Comparison of ENCODE assay signal across 1 cellular context in the genomic region with DNA sequence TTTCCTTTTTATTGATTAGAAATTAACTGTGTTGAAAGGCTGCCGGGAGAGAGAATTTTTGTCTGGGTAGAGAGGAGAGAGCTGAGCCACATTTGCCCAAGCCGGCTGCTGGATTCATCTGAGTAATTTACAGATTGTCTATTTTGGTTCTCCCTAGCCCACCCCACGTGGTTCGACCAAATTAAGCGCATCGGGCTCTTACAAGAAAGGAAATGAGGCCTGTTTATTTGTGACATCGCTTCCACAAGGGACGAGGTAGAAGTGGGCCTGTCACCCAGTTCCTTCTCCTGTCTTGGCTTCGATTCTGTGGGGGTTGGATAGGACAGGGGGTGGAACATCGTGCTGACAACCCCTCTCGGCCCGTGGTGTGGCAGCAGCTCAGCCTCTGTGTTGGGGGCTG.
TF ChIP-seq lines count a peak whose summit lies in the region.

No MANE protein-coding gene starts in this region.

TF ChIP-seq in IMR-90, 13 proteins besides CTCF, POLR2A, EP300 and RAD21 (continued from another document):
- TF ChIP-seq BHLHE40 (IDR thresholded peaks at IDR 0.05; ENCODE audit: low read depth, low read length) (no peak), ELK1 (IDR thresholded peaks at IDR 0.05; ENCODE audit: borderline replicate concordance, low read depth, low read length) (no peak), MAZ (IDR thresholded peaks at IDR 0.05; ENCODE audit: borderline replicate concordance, low read depth, low read length) (no peak), SMC3 (IDR thresholded peaks at IDR 0.05; ENCODE audit: low read depth, low read length) (no peak), FOS (IDR thresholded peaks at IDR 0.05; ENCODE audit: low read depth, low read length) (no peak), RCOR1 (IDR thresholded peaks at IDR 0.05; ENCODE audit: insufficient replicate concordance, low read length) (no peak)
